In genomic region chr15:88089019-88089603, GRCh38 we compare ENCODE assay signal across 26 cellular contexts.
DNase-seq lines count a peak whose midpoint lies in the region; ATAC-seq and TF ChIP-seq lines count a peak whose summit lies in the region.
"Had no signal": no experiment of that assay in that cellular context is flagged by ENCODE, and none has a peak within 500 bp of the region (broad histone marks: within the 10 kb centered on the region; RNA-seq: fewer than 3 reads in every experiment).

No MANE protein-coding gene starts in this region.

- CTCF ChIA-PET in activated CD4-positive, alpha-beta memory T cell treated with anti-CD3 and anti-CD28 coated beads, Interleukin-2, amount 10 ng/mL, durations not matched to agents 7 days and 5 days (lab: Charles Lee), result no interaction called here

- ATAC-seq in HG02759 (IDR thresholded peaks at IDR 0.05; ENCODE audit: unreplicated experiment), result no peak
- ATAC-seq: body of pancreas, gastroesophageal sphincter, left cardiac atrium had no signal

- peaks cover 38% of the 10 kb centered on the region for H3K27me3 Mint-ChIP-seq in type B pancreatic cell
- no peaks in the 10 kb centered on the region for H3K27me3 Mint-ChIP-seq in activated CD4-positive, alpha-beta memory T cell treated with anti-CD3 and anti-CD28 coated beads, Interleukin-2, amount 10 ng/mL, durations not matched to agents 7 days and 5 days

- peaks cover 13% of the 10 kb centered on the region for H3K4me1 Mint-ChIP-seq in type B pancreatic cell (ENCODE audit: unreplicated experiment)
- H3K4me1 Mint-ChIP-seq in activated CD4-positive, alpha-beta memory T cell treated with anti-CD3 and anti-CD28 coated beads, Interleukin-2, amount 10 ng/mL, durations not matched to agents 7 days and 5 days, result no peaks in the 10 kb centered on the region

- peak overlapping the region; percentile 22 to 24 for H3K27ac ChIP-seq in coronary artery
- H3K27ac ChIP-seq: body of pancreas, esophagus squamous epithelium, gastroesophageal sphincter, right atrium auricular region, SJSA1, spleen had no signal

- no peak overlapping the region for H3K4me3 Mint-ChIP-seq in type B pancreatic cell
- H3K4me3 Mint-ChIP-seq in activated CD4-positive, alpha-beta memory T cell treated with anti-CD3 and anti-CD28 coated beads, Interleukin-2, amount 10 ng/mL, durations not matched to agents 7 days and 5 days, result no peak overlapping the region
- H3K4me3 Mint-ChIP-seq: stimulated activated naive CD8-positive, alpha-beta T cell treated with anti-CD3 and anti-CD28 coated beads, Interleukin-15, Interleukin-2, amounts not matched to agents 100 ng/mL and 50 ng/mL, for 24 hours had no signal

- TF ChIP-seq CTCF in BE2C (IDR thresholded peaks at IDR 0.05; ENCODE audit: low read depth, low read length) (no peak), coronary artery (IDR thresholded peaks at IDR 0.05) (no peak), type B pancreatic cell (conservative IDR thresholded peaks at IDR 0.05) (no peak)

- H3K9me3 ChIP-seq in BE2C (no peaks in the 10 kb centered on the region; the same call in 1 of the 2 replicates), MG63 (no peaks in the 10 kb centered on the region)
- H3K9me3 ChIP-seq: body of pancreas, esophagus squamous epithelium, right atrium auricular region, SJSA1 had no signal

- H3K4me1 ChIP-seq in BE2C, result no peaks in the 10 kb centered on the region; the same call in 1 of the 2 replicates
- H3K4me1 ChIP-seq: body of pancreas, HAP-1, SJSA1 had no signal

- H3K9me3 Mint-ChIP-seq in type B pancreatic cell, result peaks cover 3% of the 10 kb centered on the region
- H3K9me3 Mint-ChIP-seq in activated CD4-positive, alpha-beta memory T cell treated with anti-CD3 and anti-CD28 coated beads, Interleukin-2, amount 10 ng/mL, durations not matched to agents 7 days and 5 days, result no peaks in the 10 kb centered on the region
- H3K9me3 Mint-ChIP-seq: stimulated activated naive CD8-positive, alpha-beta T cell treated with anti-CD3 and anti-CD28 coated beads, Interleukin-15, Interleukin-2, amounts not matched to agents 100 ng/mL and 50 ng/mL, for 24 hours had no signal

- no peak overlapping the region for H3K27ac Mint-ChIP-seq in type B pancreatic cell
- H3K27ac Mint-ChIP-seq in activated CD4-positive, alpha-beta memory T cell treated with anti-CD3 and anti-CD28 coated beads, Interleukin-2, amount 10 ng/mL, durations not matched to agents 7 days and 5 days, result no peak overlapping the region
- H3K27ac Mint-ChIP-seq: stimulated activated naive CD8-positive, alpha-beta T cell treated with anti-CD3 and anti-CD28 coated beads, Interleukin-15, Interleukin-2, amounts not matched to agents 100 ng/mL and 50 ng/mL, for 24 hours had no signal

- H3K27me3 ChIP-seq in BE2C (no peaks in the 10 kb centered on the region), MG63 (no peaks in the 10 kb centered on the region)
- H3K27me3 ChIP-seq: right atrium auricular region, SJSA1 had no signal

- H3K36me3 Mint-ChIP-seq in type B pancreatic cell, result no peaks in the 10 kb centered on the region
- H3K36me3 Mint-ChIP-seq in activated CD4-positive, alpha-beta memory T cell treated with anti-CD3 and anti-CD28 coated beads, Interleukin-2, amount 10 ng/mL, durations not matched to agents 7 days and 5 days (ENCODE audit: low read depth), result no peaks in the 10 kb centered on the region

- no peak overlapping the region for H3K4me3 ChIP-seq in BE2C (ENCODE audit: low read depth, low read length)
- H3K4me3 ChIP-seq in MG63, result no peak overlapping the region
- no peak overlapping the region for H3K4me3 ChIP-seq in coronary artery
- H3K4me3 ChIP-seq: body of pancreas, esophagus squamous epithelium, gastroesophageal sphincter, HAP-1, right atrium auricular region, SJSA1, spleen had no signal

- POLR2A ChIA-PET in activated CD4-positive, alpha-beta memory T cell treated with anti-CD3 and anti-CD28 coated beads, Interleukin-2, amount 10 ng/mL, durations not matched to agents 7 days and 5 days (lab: Charles Lee), result no interaction called here

- DNase-seq in BE2C, result peak; percentile 41
- peak; percentile 55 for DNase-seq in MG63
- DNase-seq in coronary artery (ENCODE audit: low spot score), result no peak
- DNase-seq in myocyte (ENCODE audit: low read depth), result peak; percentile 20
- no peak for DNase-seq in NCI-H1930 (lab: John Stamatoyannopoulos, UW)
- DNase-seq in type B pancreatic cell (ENCODE audit: extremely low spot score, unreplicated experiment), result no peak
- no peak for DNase-seq in activated CD4-positive, alpha-beta memory T cell treated with anti-CD3 and anti-CD28 coated beads, Interleukin-2, amount 10 ng/mL, durations not matched to agents 7 days and 5 days
- DNase-seq: activated T-cell treated with anti-CD3 and anti-CD28 coated beads, Interleukin-2, amount 50 U/mL, for 48 hours; body of pancreas; cerebellar nuclear complex; DMS153; esophagus squamous epithelium; GDM1; IMR-90; left cardiac atrium; NCI-H446 treated with DMSO at 0.1 percent for 48 hours; NCI-H82; RPMI8226; spleen; stimulated activated CD4-positive, alpha-beta T cell treated with anti-CD3 and anti-CD28 coated beads, Interleukin-2, amount 100 ng/mL, for 24 hours had no signal

- H3K36me3 ChIP-seq in BE2C, result no peaks in the 10 kb centered on the region
- no peaks in the 10 kb centered on the region for H3K36me3 ChIP-seq in MG63
- H3K36me3 ChIP-seq: esophagus squamous epithelium, gastroesophageal sphincter, HAP-1, right atrium auricular region, SJSA1, spleen had no signal

Comparison
In these comparisons a context has a peak if more than half of its experiments do, and no peak if none do; other contexts are left out.
1. DNase-seq: peak in BE2C (single experiment), MG63 (single experiment) and myocyte (single experiment); none in coronary artery (single experiment), NCI-H1930 (0 of 2), type B pancreatic cell (single experiment) and activated CD4-positive, alpha-beta memory T cell treated with anti-CD3 and anti-CD28 coated beads, Interleukin-2, amount 10 ng/mL, durations not matched to agents 7 days and 5 days (single experiment).